ENCODE assay signal across 8 cellular contexts in the genomic region with DNA sequence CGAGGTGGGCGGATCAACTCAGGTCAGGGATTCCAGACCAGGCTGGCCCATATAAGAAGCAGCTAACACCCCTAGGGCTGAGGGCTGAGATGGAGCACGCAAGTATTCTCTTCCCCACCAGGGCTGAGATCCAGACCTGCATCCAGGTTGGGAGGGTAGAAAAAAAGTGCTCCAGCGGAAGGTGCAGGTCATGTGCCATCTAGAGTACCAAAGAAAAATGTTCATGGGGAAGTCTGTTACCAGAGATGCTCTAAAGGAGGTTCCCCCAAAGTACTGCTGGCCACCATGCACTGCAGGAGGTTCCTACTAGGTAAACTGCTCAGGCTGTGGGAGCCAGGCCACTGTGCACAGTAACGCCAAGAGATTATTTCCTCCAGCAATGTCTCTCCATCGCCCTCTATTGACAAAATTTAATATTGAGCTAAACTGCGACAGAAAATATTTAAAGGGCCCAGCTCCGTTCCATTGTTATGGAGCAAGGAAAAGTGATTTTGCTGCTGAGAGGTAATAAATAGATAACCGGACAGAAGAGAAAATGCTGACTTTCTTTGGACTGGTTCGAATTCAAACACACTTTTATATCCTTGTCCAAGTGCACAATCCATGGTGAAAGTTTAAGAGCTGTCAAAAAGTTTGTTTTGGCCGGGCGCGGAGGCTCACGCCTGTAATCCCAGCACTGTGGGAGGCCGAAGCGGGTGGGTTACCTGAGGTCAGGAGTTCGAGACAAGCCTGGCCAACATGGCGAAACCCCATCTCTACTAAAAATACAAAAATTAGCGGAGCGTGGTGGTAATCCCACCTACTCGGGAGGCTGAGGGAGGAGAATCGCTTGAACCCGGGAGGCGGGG.
DNase-seq lines count a peak whose midpoint lies in the region; TF ChIP-seq lines count a peak whose summit lies in the region.

No MANE protein-coding gene starts in this region.

- no peaks in the 10 kb centered on the region for H3K36me3 Mint-ChIP-seq in activated naive CD4-positive, alpha-beta T cell treated with anti-CD3 and anti-CD28 coated beads, Interleukin-2, amount 10 ng/mL, durations not matched to agents 7 days and 5 days

- H3K4me3 ChIP-seq in GM23248 (peak overlapping the region; percentile 83), MM.1S (ENCODE audit: low read length) (peak overlapping the region; percentile 81), neutrophil (ENCODE audit: low read depth in 1 of 2, low read length in 1 of 2) (peak overlapping the region; percentile 56 to 66), uterus (peak overlapping the region; percentile 64 to 97)

- H2AFZ ChIP-seq in GM23248: peak overlapping the region; percentile 95
- H2AFZ ChIP-seq in MM.1S (ENCODE audit: low read length): peak overlapping the region; percentile 84

- H3K9me3 ChIP-seq in GM23248 (ENCODE audit: low read depth): no peaks in the 10 kb centered on the region
- no peaks in the 10 kb centered on the region for H3K9me3 ChIP-seq in MM.1S (replicated peaks; ENCODE audit: insufficient read depth, low read length)
- H3K9me3 ChIP-seq in neutrophil: no peaks in the 10 kb centered on the region
- no peaks in the 10 kb centered on the region for H3K9me3 ChIP-seq in uterus

- H3K9ac ChIP-seq in GM23248: peak overlapping the region; percentile 97
- H3K9ac ChIP-seq in MM.1S (ENCODE audit: low read length): peak overlapping the region; percentile 87; the same call in 1 of the 2 replicates

- peak overlapping the region; percentile 96 for H3K4me3 Mint-ChIP-seq in activated naive CD4-positive, alpha-beta T cell treated with anti-CD3 and anti-CD28 coated beads, Interleukin-2, amount 10 ng/mL, durations not matched to agents 7 days and 5 days

- H4K20me1 ChIP-seq in GM23248 (ENCODE audit: insufficient read depth) (no peaks in the 10 kb centered on the region), MM.1S (ENCODE audit: insufficient read depth, low read length) (no peaks in the 10 kb centered on the region)

- H3K9me2 ChIP-seq in GM23248 (ENCODE audit: insufficient read depth): no peaks in the 10 kb centered on the region
- H3K9me2 ChIP-seq in MM.1S (replicated peaks; ENCODE audit: insufficient read depth, low read length): no peaks in the 10 kb centered on the region

- TF ChIP-seq CTCF in MM.1S (IDR thresholded peaks at IDR 0.05; ENCODE audit: low read length): peak; percentile 79
- TF ChIP-seq CTCF in neutrophil (IDR thresholded peaks at IDR 0.05): no peak
- TF ChIP-seq CTCF in uterus (IDR thresholded peaks at IDR 0.05): peak; percentile 67 to 86 (median 78)

- H3K4me1 ChIP-seq in GM23248 (ENCODE audit: insufficient read depth) (no peaks in the 10 kb centered on the region), MM.1S (ENCODE audit: low read length) (no peaks in the 10 kb centered on the region), neutrophil (ENCODE audit: control insufficient read depth in 1 of 2, insufficient read depth in 1 of 2, low read depth in 1 of 2, low read length in 1 of 2) (peaks cover 9 to 26% of the 10 kb centered on the region in 2 experiments), uterus (no peaks in the 10 kb centered on the region)

- peaks cover 36% of the 10 kb centered on the region for H3K4me1 Mint-ChIP-seq in activated naive CD4-positive, alpha-beta T cell treated with anti-CD3 and anti-CD28 coated beads, Interleukin-2, amount 10 ng/mL, durations not matched to agents 7 days and 5 days

- H3K79me2 ChIP-seq in GM23248 (ENCODE audit: insufficient read depth): no peaks in the 10 kb centered on the region
- no peaks in the 10 kb centered on the region for H3K79me2 ChIP-seq in MM.1S (ENCODE audit: low read length)

- CTCF ChIA-PET in activated naive CD4-positive, alpha-beta T cell treated with anti-CD3 and anti-CD28 coated beads, Interleukin-2, amount 10 ng/mL, durations not matched to agents 7 days and 5 days (lab: Charles Lee): interaction anchor here (0.6 to 1.6 kb wide), 21 partner anchors 8 to 642 kb away, joined by 3 to 15 read pairs (median 4); no protein-coding TSS in a partner anchor

- peak overlapping the region; percentile 100 for H3K27ac Mint-ChIP-seq in activated naive CD4-positive, alpha-beta T cell treated with anti-CD3 and anti-CD28 coated beads, Interleukin-2, amount 10 ng/mL, durations not matched to agents 7 days and 5 days

- H3K36me3 ChIP-seq in GM23248 (ENCODE audit: low read depth) (no peaks in the 10 kb centered on the region), MM.1S (replicated peaks; ENCODE audit: insufficient read depth, low read length) (no peaks in the 10 kb centered on the region), neutrophil (no peaks in the 10 kb centered on the region), uterus (no peaks in the 10 kb centered on the region)

- H3K4me2 ChIP-seq in GM23248 (ENCODE audit: unreplicated experiment) (peak overlapping the region; percentile 90), MM.1S (ENCODE audit: low read depth, low read length) (peak overlapping the region; percentile 66)

- in situ Hi-C loops in GM23248 (cut with MboI): loop anchor here (10.0 kb wide), 1 partner anchor 567 kb away; no protein-coding TSS in a partner anchor

- H3K27me3 ChIP-seq in GM23248 (replicated peaks; ENCODE audit: insufficient read depth) (peaks cover 10% of the 10 kb centered on the region), MM.1S (replicated peaks; ENCODE audit: insufficient read depth, low read length) (0 out of 2 replicates have a peak, but pooled peaks cover 7% of the 10 kb centered on the region), neutrophil (peaks cover 26% of the 10 kb centered on the region), uterus (no peaks in the 10 kb centered on the region)

- peak overlapping the region; percentile 89 for H3K27ac ChIP-seq in GM23248
- H3K27ac ChIP-seq in MM.1S (ENCODE audit: low read length): peak overlapping the region; percentile 89; the same call in 1 of the 2 replicates
- peak overlapping the region; percentile 9 for H3K27ac ChIP-seq in neutrophil
- peak overlapping the region; percentile 83 to 94 for H3K27ac ChIP-seq in uterus

- DNase-seq in DMS 273 (lab: John Stamatoyannopoulos, UW; ENCODE audit: unreplicated experiment) (peak; percentile 93), GM23248 (peak; percentile 87), MM.1S (peak; percentile 84), RPMI8226 (peak; percentile 84), germinal center (ENCODE audit: low spot score) (peak; percentile 28), uterus (peak; percentile 45 to 47)
- peak; percentile 66 for DNase-seq in activated naive CD4-positive, alpha-beta T cell treated with anti-CD3 and anti-CD28 coated beads, Interleukin-2, amount 10 ng/mL, durations not matched to agents 7 days and 5 days

- no peaks in the 10 kb centered on the region for H3K9me3 Mint-ChIP-seq in activated naive CD4-positive, alpha-beta T cell treated with anti-CD3 and anti-CD28 coated beads, Interleukin-2, amount 10 ng/mL, durations not matched to agents 7 days and 5 days

- WGBS in GM23248 (ENCODE audit: low coverage in 1 of 2, low lambda C conversion rate in 2 of 2, missing lambda C conversion rate in 2 of 2), 2 experiments: 14 to 15% methylated on average over 24 of the region's 24 CpGs

- no peak for TF ChIP-seq POLR2A in uterus (IDR thresholded peaks at IDR 0.05)

- intact Hi-C loops in uterus (cut with DNase I; ENCODE audit: low total_unique reads): loop anchor here (10.0 kb wide), 1 partner anchor 577 kb away; no protein-coding TSS in a partner anchor

- H3K27me3 Mint-ChIP-seq in activated naive CD4-positive, alpha-beta T cell treated with anti-CD3 and anti-CD28 coated beads, Interleukin-2, amount 10 ng/mL, durations not matched to agents 7 days and 5 days: peaks cover 21% of the 10 kb centered on the region

- H3F3A ChIP-seq in GM23248 (ENCODE audit: insufficient read depth): peaks cover 11% of the 10 kb centered on the region
- H3F3A ChIP-seq in MM.1S (ENCODE audit: insufficient read depth, low read length): peaks cover 21% of the 10 kb centered on the region

Comparison
In these comparisons a context has a peak if more than half of its experiments do, and no peak if none do; other contexts are left out.
1. Peak in every context shown above with its lines: DNase-seq, H3K4me3 ChIP-seq and H3K27ac ChIP-seq.
2. DNase-seq: peak in every context shown above with its lines; median percentile 93 in DMS 273; 87 in GM23248; 84 in MM.1S; 84 in RPMI8226; 66 in activated naive CD4-positive, alpha-beta T cell treated with anti-CD3 and anti-CD28 coated beads, Interleukin-2, amount 10 ng/mL, durations not matched to agents 7 days and 5 days; 46 in uterus; 28 in germinal center.
3. H3K27ac ChIP-seq: peak in every context shown above with its lines; median percentile 89 in GM23248; 89 in MM.1S; 88 in uterus; 9 in neutrophil.